Comparison of ENCODE assay signal across 1 cellular context in the genomic region with DNA sequence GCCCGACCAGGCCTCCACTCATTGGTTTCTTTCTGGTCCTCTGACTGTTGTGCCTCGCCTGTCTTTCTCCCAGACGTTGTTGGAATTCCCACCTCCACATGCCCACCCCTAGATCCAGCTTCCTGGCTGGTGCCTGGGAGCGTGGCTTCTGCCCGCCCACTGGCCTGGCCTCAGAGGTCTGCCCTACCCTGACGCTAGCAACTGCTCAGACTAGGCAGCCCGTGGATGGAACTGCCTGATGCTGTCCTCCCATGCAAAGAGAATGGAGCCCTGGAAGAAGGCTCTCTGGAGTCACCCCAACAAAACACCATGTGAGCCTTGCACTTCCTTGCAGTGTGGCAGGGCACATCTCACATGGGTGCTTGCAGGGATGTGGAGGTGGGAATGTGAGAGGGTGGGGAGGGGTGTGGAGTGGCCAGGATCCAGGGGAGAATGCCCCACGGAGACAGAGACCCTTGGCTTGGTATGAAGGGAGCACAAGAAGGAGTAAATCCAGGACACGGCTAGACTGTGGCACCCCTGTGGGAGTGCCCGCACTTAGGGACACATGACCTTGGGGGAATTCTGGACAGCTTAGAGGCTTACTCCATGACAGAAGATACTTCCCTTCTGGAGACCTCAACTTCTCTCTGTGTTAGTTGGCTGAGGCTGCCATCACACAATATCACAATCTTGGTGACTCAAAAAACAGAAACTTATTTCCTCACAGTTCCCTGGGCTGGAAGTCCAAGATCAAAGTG.
TF ChIP-seq lines count a peak whose summit lies in the region.

No MANE protein-coding gene starts in this region.

TF ChIP-seq in GM12878, 131 proteins besides CTCF, POLR2A, EP300 and RAD21:
- TF ChIP-seq ZNF384 (IDR thresholded peaks at IDR 0.05; ENCODE audit: borderline replicate concordance, low read depth, low read length) (no peak), IKZF2 (IDR thresholded peaks at IDR 0.05) (peak in 1 of 2 experiments; percentile 21; a peak in 1 of 4 replicates), CREM (IDR thresholded peaks at IDR 0.05; ENCODE audit: low read depth) (no peak), SPI1 (IDR thresholded peaks at IDR 0.05; ENCODE audit: borderline replicate concordance, insufficient read depth, low read depth, low read length) (peak; percentile 47; the same call in 1 of the 2 replicates), IKZF1 (conservative IDR thresholded peaks at IDR 0.05) (0 out of 2 replicates have a peak, but pooled peaks have one; percentile 14)
- TF ChIP-seq, protein P1, sequence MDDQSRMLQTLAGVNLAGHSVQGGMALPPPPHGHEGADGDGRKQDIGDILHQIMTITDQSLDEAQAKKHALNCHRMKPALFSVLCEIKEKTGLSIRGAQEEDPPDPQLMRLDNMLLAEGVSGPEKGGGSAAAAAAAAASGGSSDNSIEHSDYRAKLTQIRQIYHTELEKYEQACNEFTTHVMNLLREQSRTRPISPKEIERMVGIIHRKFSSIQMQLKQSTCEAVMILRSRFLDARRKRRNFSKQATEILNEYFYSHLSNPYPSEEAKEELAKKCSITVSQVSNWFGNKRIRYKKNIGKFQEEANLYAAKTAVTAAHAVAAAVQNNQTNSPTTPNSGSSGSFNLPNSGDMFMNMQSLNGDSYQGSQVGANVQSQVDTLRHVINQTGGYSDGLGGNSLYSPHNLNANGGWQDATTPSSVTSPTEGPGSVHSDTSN (IDR thresholded peaks at IDR 0.05; ENCODE audit: insufficient replicate concordance, low read depth, low read length), result no peak
